ENCODE assay signal across 13 cellular contexts in the genomic region with DNA sequence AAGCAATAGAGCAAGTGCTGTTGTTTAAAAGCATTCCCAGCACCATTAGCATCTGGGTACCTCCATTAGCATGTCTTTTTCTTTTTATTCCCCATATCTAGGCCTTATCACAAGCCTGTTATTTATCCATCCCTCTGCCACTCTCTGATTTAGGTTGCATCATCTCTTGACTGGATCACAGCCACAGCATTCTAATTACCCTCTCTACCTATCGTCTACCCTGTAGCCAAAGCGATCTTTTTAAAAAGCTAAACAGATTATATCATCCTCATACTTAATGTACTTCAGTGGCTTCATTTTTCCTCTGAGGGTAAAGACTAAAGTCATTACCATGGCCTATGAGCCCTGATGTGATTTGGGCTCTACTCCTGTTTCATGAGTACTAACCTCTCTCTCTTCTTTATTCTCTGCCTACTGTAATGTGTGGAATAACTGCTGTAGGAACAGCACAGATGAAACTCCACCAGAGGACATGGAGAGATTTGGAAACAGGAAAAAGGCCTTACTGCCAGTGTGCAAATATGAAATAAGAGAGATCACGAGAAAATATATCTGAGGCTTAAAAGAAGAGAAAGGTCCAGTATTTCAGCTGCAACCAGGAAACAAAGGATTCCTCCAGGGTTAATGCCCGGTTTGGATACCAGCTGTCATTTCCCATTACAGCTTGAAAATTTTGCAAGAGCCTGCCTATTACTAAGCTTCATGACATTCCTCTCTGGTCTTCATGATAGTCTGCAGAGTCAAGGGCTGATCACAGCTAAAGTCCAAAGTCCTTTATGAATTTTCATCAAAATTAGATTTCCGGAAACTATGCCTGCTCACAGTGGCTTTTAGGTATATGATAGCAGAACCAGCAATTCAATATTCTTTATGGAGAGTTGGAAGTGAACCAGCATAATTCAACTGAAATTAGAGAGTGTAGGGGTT.
DNase-seq lines count a peak whose midpoint lies in the region; ATAC-seq, FAIRE-seq and TF ChIP-seq lines count a peak whose summit lies in the region.
"Had no signal": no experiment of that assay in that cellular context is flagged by ENCODE, and none has a peak within 500 bp of the region (broad histone marks: within the 10 kb centered on the region; RNA-seq: fewer than 3 reads in every experiment).

No MANE protein-coding gene starts in this region.

- ATAC-seq in A549 = peak; percentile 85 to 86
- no peak for ATAC-seq in HG03045 (IDR thresholded peaks at IDR 0.05; ENCODE audit: unreplicated experiment)
- ATAC-seq: WTC11 had no signal

- CTCF ChIA-PET in A549 (lab: Yijun Ruan, JAX) = interaction anchor here (1.4 kb wide), 1 partner anchor 207 kb away, joined by 3 read pairs; no protein-coding TSS in a partner anchor

- 49% methylated on average over 5 of the region's 5 CpGs for WGBS in A549 (ENCODE audit: missing lambda C conversion rate)
- 74% methylated on average over 5 of the region's 5 CpGs for WGBS in hepatocyte (ENCODE audit: low lambda C conversion rate, missing lambda C conversion rate)
- WGBS in tibial nerve, 2 donors = 81 to 82% methylated on average over 5 of the region's 5 CpGs

- H3K27me3 ChIP-seq in hepatocyte = no peaks in the 10 kb centered on the region
- no peaks in the 10 kb centered on the region for H3K27me3 ChIP-seq in tibial nerve

- no peaks in the 10 kb centered on the region for H3K36me3 Mint-ChIP-seq in brain
- H3K36me3 Mint-ChIP-seq in activated naive CD8-positive, alpha-beta T cell treated with anti-CD3 and anti-CD28 coated beads for 36 hours = no peaks in the 10 kb centered on the region
- H3K36me3 Mint-ChIP-seq: WTC11 had no signal

- H3K4me2 ChIP-seq in A549 (peak overlapping the region; percentile 82), hepatocyte (peak overlapping the region; percentile 27)
- H3K4me2 ChIP-seq: PC-9 had no signal

- TF ChIP-seq EP300 in A549 (IDR thresholded peaks at IDR 0.05) (0 out of 5 replicates have a peak, but pooled peaks of 1 of the 2 experiments have one; percentile 5), tibial nerve (IDR thresholded peaks at IDR 0.05) (no peak)

- TF ChIP-seq RAD21 in A549 (conservative IDR thresholded peaks at IDR 0.05 in 1 of 2, IDR thresholded peaks at IDR 0.05 in 1 of 2) = no peak

- POLR2A ChIA-PET in A549 (lab: Yijun Ruan, JAX) = no interaction called here

- peaks cover 38% of the 10 kb centered on the region for H3K4me1 Mint-ChIP-seq in brain
- no peaks in the 10 kb centered on the region for H3K4me1 Mint-ChIP-seq in activated naive CD8-positive, alpha-beta T cell treated with anti-CD3 and anti-CD28 coated beads for 36 hours
- H3K4me1 Mint-ChIP-seq: B cell had no signal

- H4K20me1 ChIP-seq in hepatocyte (ENCODE audit: insufficient read depth, poor library complexity, severe bottlenecking) = no peaks in the 10 kb centered on the region

- no peaks in the 10 kb centered on the region for H3K36me3 ChIP-seq in hepatocyte (replicated peaks; ENCODE audit: insufficient read depth, low read depth)
- no peaks in the 10 kb centered on the region for H3K36me3 ChIP-seq in tibial nerve

- no peak overlapping the region for H3K4me3 Mint-ChIP-seq in brain
- no peak overlapping the region for H3K4me3 Mint-ChIP-seq in activated naive CD8-positive, alpha-beta T cell treated with anti-CD3 and anti-CD28 coated beads for 36 hours
- H3K4me3 Mint-ChIP-seq: B cell, WTC11 had no signal

- H3K27me3 Mint-ChIP-seq in brain = no peaks in the 10 kb centered on the region
- H3K27me3 Mint-ChIP-seq in activated naive CD8-positive, alpha-beta T cell treated with anti-CD3 and anti-CD28 coated beads for 36 hours = no peaks in the 10 kb centered on the region
- H3K27me3 Mint-ChIP-seq: B cell had no signal

- no peak for FAIRE-seq in A549 (lab: Jason Lieb, UNC)

- H3K27ac ChIP-seq in A549 (peak overlapping the region; percentile 68 to 77), hepatocyte (peak overlapping the region; percentile 38), tibial nerve (no peak overlapping the region)
- H3K27ac ChIP-seq: PC-9 had no signal

- H3K9me3 Mint-ChIP-seq in brain = no peaks in the 10 kb centered on the region
- H3K9me3 Mint-ChIP-seq in activated naive CD8-positive, alpha-beta T cell treated with anti-CD3 and anti-CD28 coated beads for 36 hours = peaks cover 8% of the 10 kb centered on the region
- H3K9me3 Mint-ChIP-seq: WTC11 had no signal

- H3K4me3 ChIP-seq in A549 (peak overlapping the region; percentile 10; the same call in 1 of the 3 replicates), hepatocyte (no peak overlapping the region), tibial nerve (no peak overlapping the region)
- H3K4me3 ChIP-seq: PC-9 had no signal

- H3K4me1 ChIP-seq in A549 (peaks cover 27% of the 10 kb centered on the region), hepatocyte (ENCODE audit: insufficient read depth) (no peaks in the 10 kb centered on the region), tibial nerve (no peaks in the 10 kb centered on the region)

- no peaks in the 10 kb centered on the region for H3K9me2 ChIP-seq in hepatocyte (replicated peaks; ENCODE audit: insufficient read depth)

- TF ChIP-seq CTCF in A549 (IDR thresholded peaks at IDR 0.05) = no peak
- no peak for TF ChIP-seq CTCF in brain (conservative IDR thresholded peaks at IDR 0.05)
- TF ChIP-seq CTCF in hepatocyte (IDR thresholded peaks at IDR 0.05; ENCODE audit: poor library complexity) = no peak
- no peak for TF ChIP-seq CTCF in tibial nerve (IDR thresholded peaks at IDR 0.05)

- H2AFZ ChIP-seq in hepatocyte = no peak overlapping the region
- H2AFZ ChIP-seq: PC-9 had no signal

- DNase-seq in A549 (ENCODE audit: low read depth in 1 of 2, low spot score in 1 of 2) (peak; percentile 12 to 54), LHCN-M2 (ENCODE audit: low read depth) (peak; percentile 92), hepatocyte (ENCODE audit: low spot score) (no peak), tibial nerve (ENCODE audit: low spot score in 2 of 2) (no peak)
- no peak for DNase-seq in activated naive CD8-positive, alpha-beta T cell treated with anti-CD3 and anti-CD28 coated beads for 36 hours
- no peak for DNase-seq in activated CD4-positive, CD25-positive, alpha-beta regulatory T cell (lab: John Stamatoyannopoulos, UW)
- DNase-seq: effector memory CD4-positive, alpha-beta T cell; NCI-H1417 treated with DMSO at 0.1 percent for 48 hours; PC-9 had no signal

- H3K27ac Mint-ChIP-seq in brain = peak overlapping the region in 4 of 5 experiments; percentile 1 to 58 (median 50)
- H3K27ac Mint-ChIP-seq in activated naive CD8-positive, alpha-beta T cell treated with anti-CD3 and anti-CD28 coated beads for 36 hours = no peak overlapping the region
- H3K27ac Mint-ChIP-seq: B cell, WTC11 had no signal

- H3K79me2 ChIP-seq in hepatocyte = no peaks in the 10 kb centered on the region

- TF ChIP-seq POLR2A in A549 (IDR thresholded peaks at IDR 0.05; ENCODE audit: low read length) = no peak
- TF ChIP-seq POLR2A in tibial nerve (IDR thresholded peaks at IDR 0.05) = no peak

- H3K9me3 ChIP-seq in A549 = no peaks in the 10 kb centered on the region
- H3K9me3 ChIP-seq in hepatocyte (ENCODE audit: low read depth) = no peaks in the 10 kb centered on the region
- H3K9me3 ChIP-seq in tibial nerve = no peaks in the 10 kb centered on the region

TF ChIP-seq in A549, 52 proteins besides CTCF, POLR2A, EP300 and RAD21:
- TF ChIP-seq HEYL (CRISPR knock-in tag; IDR thresholded peaks at IDR 0.05) (no peak), JUNB (IDR thresholded peaks at IDR 0.05) (peak; percentile 2; the same call in 1 of the 2 replicates), FOSL2 (IDR thresholded peaks at IDR 0.05) (no peak), FOSL2 (CRISPR knock-in tag; IDR thresholded peaks at IDR 0.05) (no peak), HDAC2 (IDR thresholded peaks at IDR 0.05) (no peak), CEBPB (IDR thresholded peaks at IDR 0.05) (peak; percentile 37 to 42; a peak in 1 of 4 replicates)

Comparison
In these comparisons a context has a peak if more than half of its experiments do, and no peak if none do; other contexts are left out.
1. DNase-seq: peak in A549 (2 of 2) and LHCN-M2 (single experiment); none in hepatocyte (single experiment), activated naive CD8-positive, alpha-beta T cell treated with anti-CD3 and anti-CD28 coated beads for 36 hours (single experiment), tibial nerve (0 of 2) and activated CD4-positive, CD25-positive, alpha-beta regulatory T cell (0 of 4).
2. H3K27ac ChIP-seq: peak in A549 (2 of 2) and hepatocyte (single experiment); none in tibial nerve (0 of 4).